In the genomic region with DNA sequence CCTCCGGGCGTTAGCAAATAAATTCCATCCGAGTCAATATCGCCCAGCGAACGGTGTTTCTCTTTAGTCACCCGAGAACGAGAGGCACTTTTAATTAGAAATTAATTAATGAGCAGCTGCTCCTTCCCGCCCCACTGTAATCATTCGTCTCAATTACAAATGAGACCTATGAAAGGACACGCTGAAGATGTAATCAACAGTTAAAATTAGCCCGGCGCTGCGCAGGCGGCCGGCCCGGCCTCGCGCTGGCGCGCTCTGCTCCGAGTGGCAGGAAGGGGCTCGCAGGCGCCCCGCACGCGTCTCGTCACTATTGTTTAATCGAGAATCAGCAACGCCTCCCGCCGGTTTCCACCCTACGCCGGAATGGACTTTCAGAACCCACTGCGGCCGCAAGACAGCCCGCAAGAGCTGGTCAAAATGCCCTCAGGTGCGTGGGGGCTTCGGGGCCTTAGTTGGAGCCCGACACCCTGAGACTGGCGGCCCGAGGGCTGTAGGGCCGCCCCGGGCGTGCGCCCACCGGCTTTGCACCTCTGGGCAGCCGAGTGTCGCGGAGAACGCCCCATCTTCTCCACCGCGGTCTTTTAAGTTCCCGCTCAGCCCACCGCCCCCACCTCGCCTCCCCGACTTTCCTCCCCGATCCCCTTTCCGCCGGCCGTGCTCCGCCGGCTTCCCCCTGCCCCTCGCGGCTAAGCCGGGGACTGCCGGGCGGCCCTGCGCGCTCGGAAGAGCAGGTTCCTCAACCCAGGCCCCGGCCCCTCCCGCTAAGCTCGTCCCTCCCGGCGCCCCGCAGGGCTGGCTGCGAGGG, we compare ENCODE assay signal across 10 cellular contexts. TPM values are rescaled to one million over a fixed set of nuclear protein-coding genes. Genes with fewer than 3 reads are reported as not detected.
A peak's percentile ranks its signal among the peaks of the same experiment; 100 is the strongest.
DNase-seq lines count a peak whose midpoint lies in the region; ATAC-seq and TF ChIP-seq lines count a peak whose summit lies in the region.
"Had no signal": no experiment of that assay in that cellular context is flagged by ENCODE, and none has a peak within 500 bp of the region (broad histone marks: within the 10 kb centered on the region; RNA-seq: fewer than 3 reads in every experiment).

No MANE protein-coding gene starts in this region.

- CTCF ChIA-PET in CD4-positive, alpha-beta memory T cell (lab: Charles Lee; ENCODE audit: partially characterized antibody) = no interaction called here

- peaks cover 54% of the 10 kb centered on the region for H3K9me3 ChIP-seq in BLaER1
- no peaks in the 10 kb centered on the region for H3K9me3 ChIP-seq in HUES64 (ENCODE audit: insufficient read depth, low read depth, low read length)
- no peaks in the 10 kb centered on the region for H3K9me3 ChIP-seq in ectodermal cell (ENCODE audit: control insufficient read depth, low read length)
- no peaks in the 10 kb centered on the region for H3K9me3 ChIP-seq in CD4-positive, alpha-beta memory T cell (ENCODE audit: control insufficient read depth in 1 of 2, low read length in 2 of 2)
- H3K9me3 ChIP-seq in Peyer's patch = peaks cover 0 to 4% (median 0%) of the 10 kb centered on the region in 4 donors
- no peaks in the 10 kb centered on the region for H3K9me3 ChIP-seq in thyroid gland

- H3K9ac ChIP-seq in BLaER1 (no peak overlapping the region), HUES64 (ENCODE audit: low read depth, low read length) (no peak overlapping the region)

- POLR2A ChIA-PET in CD4-positive, alpha-beta memory T cell (lab: Charles Lee; ENCODE audit: partially characterized antibody) = no interaction called here

- ATAC-seq in HG03565 (IDR thresholded peaks at IDR 0.05; ENCODE audit: unreplicated experiment) = no peak

- intact Hi-C loops in CD4-positive, alpha-beta memory T cell (cut with micrococcal nuclease) = no loop called here
- intact Hi-C loops in thyroid gland (cut with DNase I) = no loop called here

- H3K4me1 ChIP-seq in BLaER1 (peaks cover 24% of the 10 kb centered on the region), HUES64 (ENCODE audit: insufficient read depth, low read length) (peaks cover 15% of the 10 kb centered on the region), ectodermal cell (ENCODE audit: control insufficient read depth, insufficient read depth, low read length) (peaks cover 34% of the 10 kb centered on the region), Peyer's patch (peaks cover 0 to 25% (median 6%) of the 10 kb centered on the region in 4 donors), thyroid gland (peaks cover 3 to 21% of the 10 kb centered on the region in 2 donors)
- H3K4me1 ChIP-seq in CD4-positive, alpha-beta memory T cell (ENCODE audit: insufficient read depth, low read length) = no peaks in the 10 kb centered on the region
- H3K4me1 ChIP-seq: SJSA1 had no signal

- peak overlapping the region; percentile 62 for H3K4me2 ChIP-seq in BLaER1

- H4K20me1 ChIP-seq in BLaER1 = peaks cover 55% of the 10 kb centered on the region

- H3K36me3 Mint-ChIP-seq in nephron (ENCODE audit: low read depth) = no peaks in the 10 kb centered on the region
- H3K36me3 Mint-ChIP-seq in CD4-positive, alpha-beta memory T cell = no peaks in the 10 kb centered on the region

- WGBS in HUES64 = under 1% methylated on average over 78 of the region's 78 CpGs
- 0 to 1% methylated on average over 78 of the region's 78 CpGs for WGBS in ectodermal cell, 2 experiments
- 1 to 6% methylated on average over 14 to 35 of the region's 78 CpGs for WGBS in thyroid gland, 2 donors

- no peak overlapping the region for H3K27ac ChIP-seq in BLaER1
- no peak overlapping the region for H3K27ac ChIP-seq in HUES64 (ENCODE audit: low read depth, low read length)
- no peak overlapping the region for H3K27ac ChIP-seq in ectodermal cell (ENCODE audit: insufficient read depth, low read depth, low read length, poor library complexity, severe bottlenecking)
- no peak overlapping the region for H3K27ac ChIP-seq in CD4-positive, alpha-beta memory T cell (ENCODE audit: low read depth, low read length)
- H3K27ac ChIP-seq in Peyer's patch = no peak overlapping the region
- no peak overlapping the region for H3K27ac ChIP-seq in thyroid gland
- H3K27ac ChIP-seq: SJSA1 had no signal

- H3K27me3 Mint-ChIP-seq in nephron (ENCODE audit: low read depth) = peaks cover 89% of the 10 kb centered on the region
- H3K27me3 Mint-ChIP-seq in CD4-positive, alpha-beta memory T cell = peaks cover 24 to 29% of the 10 kb centered on the region in 2 donors

- H3K4me1 Mint-ChIP-seq in nephron = peaks cover 7% of the 10 kb centered on the region
- peaks cover 3 to 18% (median 8%) of the 10 kb centered on the region in 4 donors for H3K4me1 Mint-ChIP-seq in CD4-positive, alpha-beta memory T cell

- TF ChIP-seq CTCF in nephron (IDR thresholded peaks at IDR 0.05; ENCODE audit: unreplicated experiment in 3 of 3) (peak; percentile 12 to 54 (median 52)), Peyer's patch (IDR thresholded peaks at IDR 0.05) (no peak), thyroid gland (IDR thresholded peaks at IDR 0.05) (peak in 1 of 6 experiments; percentile 22)

- H3K36me3 ChIP-seq in BLaER1 = no peaks in the 10 kb centered on the region
- no peaks in the 10 kb centered on the region for H3K36me3 ChIP-seq in HUES64 (ENCODE audit: insufficient read depth, low read length)
- H3K36me3 ChIP-seq in ectodermal cell (ENCODE audit: control insufficient read depth, insufficient read depth, low read length) = no peaks in the 10 kb centered on the region
- no peaks in the 10 kb centered on the region for H3K36me3 ChIP-seq in CD4-positive, alpha-beta memory T cell (ENCODE audit: insufficient read depth, low read length)
- no peaks in the 10 kb centered on the region for H3K36me3 ChIP-seq in Peyer's patch
- H3K36me3 ChIP-seq in thyroid gland = no peaks in the 10 kb centered on the region
- H3K36me3 ChIP-seq: SJSA1 had no signal

- peak overlapping the region in 2 of 3 experiments; percentile 35 to 52 for H3K4me3 Mint-ChIP-seq in nephron
- H3K4me3 Mint-ChIP-seq in CD4-positive, alpha-beta memory T cell = peak overlapping the region in 2 of 8 donors; percentile 25 to 52

- H3K27me3 ChIP-seq in BLaER1 (peaks cover 92% of the 10 kb centered on the region), HUES64 (ENCODE audit: insufficient read depth, low read length) (peaks cover 100% of the 10 kb centered on the region), ectodermal cell (ENCODE audit: control insufficient read depth, insufficient read depth, low read length, poor library complexity, severe bottlenecking) (peaks cover 100% of the 10 kb centered on the region), Peyer's patch (peaks cover 0 to 76% of the 10 kb centered on the region in 2 donors), thyroid gland (peaks cover 32% of the 10 kb centered on the region)
- peaks cover 13% of the 10 kb centered on the region for H3K27me3 ChIP-seq in CD4-positive, alpha-beta memory T cell (ENCODE audit: insufficient read depth, low read length)

- no peak overlapping the region for H3K27ac Mint-ChIP-seq in nephron
- H3K27ac Mint-ChIP-seq in CD4-positive, alpha-beta memory T cell = no peak overlapping the region

- TF ChIP-seq POLR2A in Peyer's patch (IDR thresholded peaks at IDR 0.05) = no peak
- no peak for TF ChIP-seq POLR2A in thyroid gland (IDR thresholded peaks at IDR 0.05)

- peaks cover 3% of the 10 kb centered on the region for H3K9me3 Mint-ChIP-seq in nephron
- peaks cover 0 to 2% (median 0%) of the 10 kb centered on the region in 8 donors for H3K9me3 Mint-ChIP-seq in CD4-positive, alpha-beta memory T cell

- no peak for DNase-seq in CD4-positive, alpha-beta memory T cell
- no peak for DNase-seq in Peyer's patch
- no peak for DNase-seq in thyroid gland
- DNase-seq: cortex of kidney had no signal

- H3K4me3 ChIP-seq in BLaER1 (peak overlapping the region; percentile 45; the same call in 1 of the 2 replicates), HUES64 (ENCODE audit: low read length) (peak overlapping the region; percentile 52), ectodermal cell (ENCODE audit: insufficient read depth, low read depth, low read length) (peak overlapping the region; percentile 1), Peyer's patch (peak overlapping the region in 2 of 4 donors; percentile 6 to 21), thyroid gland (replicated peaks in 1 of 3) (no peak overlapping the region)
- no peak overlapping the region for H3K4me3 ChIP-seq in CD4-positive, alpha-beta memory T cell (ENCODE audit: low read length in 2 of 2)
- H3K4me3 ChIP-seq: SJSA1 had no signal

RNA-seq across cellular contexts. Expression of gene IRX4, which starts 0.6 kb away (rescaled TPM):
- 0.75 TPM for polyA plus RNA-seq in HUES64 (2013, experiment 1 of 2)
- 0.32 TPM for polyA plus RNA-seq in HUES64 (2013, experiment 2 of 2)
- not detected for polyA plus RNA-seq in ectodermal cell (2013, experiment 1 of 4)
- 0.14 TPM for polyA plus RNA-seq in ectodermal cell (2013, experiment 2 of 4)
- polyA plus RNA-seq in ectodermal cell (2013, experiment 3 of 4) = 0.16 TPM
- polyA plus RNA-seq in ectodermal cell (2013, experiment 4 of 4) = 0.24 TPM
- not detected for total RNA-seq in CD4-positive, alpha-beta memory T cell
- polyA plus RNA-seq in CD4-positive, alpha-beta memory T cell = not detected
- total RNA-seq in Peyer's patch (not detected), thyroid gland (not detected)
- total RNA-seq: SJSA1 had no signal

Comparison
In these comparisons a context has a peak if more than half of its experiments do, and no peak if none do; other contexts are left out.
1. H3K4me3 ChIP-seq: peak in BLaER1 (single experiment), HUES64 (single experiment) and ectodermal cell (single experiment); none in CD4-positive, alpha-beta memory T cell (0 of 2) and thyroid gland (0 of 3).
2. CTCF ChIP-seq: peak in nephron (3 of 3); none in Peyer's patch (0 of 6).